In the genomic region with DNA sequence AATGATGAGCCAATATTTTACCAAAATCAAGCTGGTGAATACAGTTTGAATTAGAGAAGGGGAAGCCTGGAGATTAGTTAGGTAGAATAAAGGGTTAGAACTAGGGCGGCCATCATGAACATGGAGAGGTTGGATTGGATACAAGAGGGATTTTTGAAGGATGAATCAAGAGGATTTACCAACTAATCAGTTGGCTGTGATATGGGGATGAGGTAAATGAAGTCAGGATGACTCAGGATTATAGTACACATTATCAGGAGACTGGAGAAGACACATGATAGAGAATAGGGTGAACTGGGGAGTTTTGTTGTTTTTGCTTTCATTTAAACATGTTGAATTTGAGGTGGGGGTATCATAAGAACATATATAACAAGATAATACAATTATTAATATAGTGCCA, we compare ENCODE assay signal across 32 cellular contexts.
A peak's percentile ranks its signal among the peaks of the same experiment; 100 is the strongest.
DNase-seq lines count a peak whose midpoint lies in the region; ATAC-seq, FAIRE-seq and TF ChIP-seq lines count a peak whose summit lies in the region.
"Had no signal": no experiment of that assay in that cellular context is flagged by ENCODE, and none has a peak within 500 bp of the region (broad histone marks: within the 10 kb centered on the region; RNA-seq: fewer than 3 reads in every experiment).

No MANE protein-coding gene starts in this region.

- no peaks in the 10 kb centered on the region for H3K27me3 ChIP-seq in bronchial epithelial cell (ENCODE audit: control insufficient read depth, insufficient read depth, low read length)
- H3K27me3 ChIP-seq in keratinocyte (ENCODE audit: control insufficient read depth, extremely low read depth, insufficient read depth, low read length), result no peaks in the 10 kb centered on the region
- H3K27me3 ChIP-seq in GM23338 (ENCODE audit: insufficient read depth), result no peaks in the 10 kb centered on the region
- H3K27me3 ChIP-seq: ascending aorta, pancreas had no signal

- no peaks in the 10 kb centered on the region for H3K79me2 ChIP-seq in keratinocyte (ENCODE audit: control insufficient read depth, insufficient read depth, low read length)
- no peaks in the 10 kb centered on the region for H3K79me2 ChIP-seq in GM23338 (replicated peaks; ENCODE audit: insufficient read depth)

- dilution Hi-C loops in keratinocyte (cut with MboI; ENCODE audit: extremely low pct_ligation_motif_present, low sequenced_read_pairs), result no loop called here

- H3K27ac ChIP-seq in keratinocyte (ENCODE audit: control insufficient read depth, insufficient read depth, low read length), result no peak overlapping the region
- H3K27ac ChIP-seq in GM23338 (ENCODE audit: low read depth), result no peak overlapping the region
- H3K27ac ChIP-seq: ascending aorta, pancreas had no signal

- H3K4me1 Mint-ChIP-seq in GM23338, result no peaks in the 10 kb centered on the region
- H3K4me1 Mint-ChIP-seq: activated naive CD4-positive, alpha-beta T cell treated with anti-CD3 and anti-CD28 coated beads, Interleukin-2, amount 50 U/mL, for 24 hours; central memory CD8-positive, alpha-beta T cell; IgD-negative memory B cell; memory B cell had no signal

- H2AFZ ChIP-seq in keratinocyte (ENCODE audit: control insufficient read depth, low read length), result peak overlapping the region; percentile 58
- H2AFZ ChIP-seq in GM23338, result no peak overlapping the region

- peaks cover 19% of the 10 kb centered on the region for H3K4me1 ChIP-seq in keratinocyte (ENCODE audit: control insufficient read depth, extremely low read depth, insufficient read depth, low read length)
- H3K4me1 ChIP-seq in GM23338 (ENCODE audit: insufficient read depth), result no peaks in the 10 kb centered on the region
- H3K4me1 ChIP-seq: ascending aorta, pancreas had no signal

- no peaks in the 10 kb centered on the region for H3F3A ChIP-seq in GM23338 (replicated peaks; ENCODE audit: low read depth)

- TF ChIP-seq CTCF in bronchial epithelial cell (IDR thresholded peaks at IDR 0.05; ENCODE audit: insufficient read depth, low read length, severe bottlenecking) (no peak), keratinocyte (optimal IDR thresholded peaks at IDR 0.05 in 1 of 3, IDR thresholded peaks at IDR 0.05 in 1 of 3, conservative IDR thresholded peaks at IDR 0.05 in 1 of 3; ENCODE audit: extremely low read depth in 1 of 3, insufficient read depth in 2 of 3, low read length in 3 of 3) (no peak), GM23338 (conservative IDR thresholded peaks at IDR 0.05; ENCODE audit: low read depth in 2 of 2) (no peak)

- no peaks in the 10 kb centered on the region for H3K9me1 ChIP-seq in keratinocyte (ENCODE audit: control insufficient read depth, extremely low read depth, insufficient read depth, low read length)

- no peaks in the 10 kb centered on the region for H3K27me3 Mint-ChIP-seq in GM23338 (ENCODE audit: insufficient read depth, low read depth, poor library complexity)
- H3K27me3 Mint-ChIP-seq: activated CD8-positive, alpha-beta T cell treated with anti-CD3 and anti-CD28 coated beads for 36 hours; activated naive CD4-positive, alpha-beta T cell treated with anti-CD3 and anti-CD28 coated beads, Interleukin-2, amount 50 U/mL, for 24 hours; central memory CD8-positive, alpha-beta T cell; IgD-negative memory B cell; memory B cell; type B pancreatic cell had no signal

- no peaks in the 10 kb centered on the region for H3K36me3 ChIP-seq in bronchial epithelial cell (ENCODE audit: control insufficient read depth, insufficient read depth, low read length)
- H3K36me3 ChIP-seq in keratinocyte (ENCODE audit: control insufficient read depth in 2 of 2, extremely low read depth in 1 of 2, insufficient read depth in 2 of 2, low read length in 2 of 2), result no peaks in the 10 kb centered on the region
- H3K36me3 ChIP-seq in GM23338 (ENCODE audit: insufficient read depth), result no peaks in the 10 kb centered on the region
- H3K36me3 ChIP-seq: ascending aorta, pancreas had no signal

- no peaks in the 10 kb centered on the region for H3K9me3 Mint-ChIP-seq in GM23338
- H3K9me3 Mint-ChIP-seq: activated naive CD4-positive, alpha-beta T cell treated with anti-CD3 and anti-CD28 coated beads, Interleukin-2, amount 50 U/mL, for 24 hours; activated T-helper 2 cell treated with anti-CD3 and anti-CD28 coated beads, Interferon-gamma antibody, Interleukin-2, Interleukin-4, amounts not matched to agents 10 μg/mL and 5 μg/mL and 100 μg/mL, durations not matched to agents 14 hours and 24 hours and 36 hours; central memory CD8-positive, alpha-beta T cell; IgD-negative memory B cell; memory B cell; type B pancreatic cell had no signal

- H3K9ac ChIP-seq in keratinocyte (ENCODE audit: control insufficient read depth, extremely low read depth, insufficient read depth, low read length), result no peak overlapping the region

- DNase-seq in EH (ENCODE audit: low read depth) (peak; percentile 4), M059J (ENCODE audit: low read depth) (peak; percentile 25), bronchial epithelial cell (ENCODE audit: low read depth) (peak; percentile 80), keratinocyte (ENCODE audit: low read depth, low spot score) (no peak), NCI-H2196 treated with DMSO at 0.1 percent for 48 hours (lab: John Stamatoyannopoulos, UW; ENCODE audit: unreplicated experiment) (no peak), kidney glomerular epithelial cell (lab: John Stamatoyannopoulos, UW) (no peak), hepatic stellate cell (ENCODE audit: low spot score) (no peak), GM23338 (ENCODE audit: low spot score) (no peak)
- DNase-seq: activated CD4-positive, alpha-beta T cell treated with anti-CD3 and anti-CD28 coated beads for 1 hour; activated CD8-positive, alpha-beta T cell treated with anti-CD3 and anti-CD28 coated beads for 36 hours; Calu3; dermis blood vessel endothelial cell; DND-41; GOT3; head of caudate nucleus; NCI-H1105; NCI-H2029; NCI-H2227 treated with DMSO at 0.1 percent for 48 hours; NCI-H82; pancreas; stimulated activated CD4-positive, alpha-beta T cell treated with anti-CD3 and anti-CD28 coated beads, Interleukin-2, amount 100 ng/mL, for 24 hours; T-helper 2 cell had no signal

- no peak overlapping the region for H3K27ac Mint-ChIP-seq in GM23338
- H3K27ac Mint-ChIP-seq: activated CD8-positive, alpha-beta T cell treated with anti-CD3 and anti-CD28 coated beads for 36 hours; activated naive CD4-positive, alpha-beta T cell treated with anti-CD3 and anti-CD28 coated beads, Interleukin-2, amount 50 U/mL, for 24 hours; activated T-helper 2 cell treated with anti-CD3 and anti-CD28 coated beads, Interferon-gamma antibody, Interleukin-2, Interleukin-4, amounts not matched to agents 10 μg/mL and 5 μg/mL and 100 μg/mL, durations not matched to agents 14 hours and 24 hours and 36 hours; IgD-negative memory B cell; memory B cell; type B pancreatic cell had no signal

- no peaks in the 10 kb centered on the region for H3K9me2 ChIP-seq in GM23338 (ENCODE audit: insufficient read depth)

- peaks cover 10% of the 10 kb centered on the region; the same call in 2 of the 3 replicates for H3K36me3 Mint-ChIP-seq in GM23338 (ENCODE audit: low read depth)
- H3K36me3 Mint-ChIP-seq: type B pancreatic cell had no signal

- H3K4me2 ChIP-seq in keratinocyte (ENCODE audit: control insufficient read depth, extremely low read depth, insufficient read depth, low read depth, low read length), result no peak overlapping the region
- H3K4me2 ChIP-seq in GM23338, result no peak overlapping the region
- H3K4me2 ChIP-seq: smooth muscle cell had no signal

- FAIRE-seq in bronchial epithelial cell (lab: Jason Lieb, UNC) (no peak), keratinocyte (lab: Jason Lieb, UNC) (no peak)
- FAIRE-seq: GM12891, pancreas had no signal

- no peak for ATAC-seq in GM23338
- ATAC-seq: activated CD8-positive, alpha-beta T cell treated with anti-CD3 and anti-CD28 coated beads for 36 hours; pancreas; SK-N-SH treated with all-trans-retinoic acid at 6 μM for 48 hours had no signal

- H3K9me3 ChIP-seq in keratinocyte (ENCODE audit: control insufficient read depth, low read depth, low read length), result no peaks in the 10 kb centered on the region
- H3K9me3 ChIP-seq: ascending aorta, pancreas had no signal

- H4K20me1 ChIP-seq in keratinocyte (ENCODE audit: control insufficient read depth, extremely low read depth, insufficient read depth, low read length) (no peaks in the 10 kb centered on the region), GM23338 (replicated peaks; ENCODE audit: insufficient read depth) (no peaks in the 10 kb centered on the region)

- H3K4me3 ChIP-seq in bronchial epithelial cell (ENCODE audit: low read depth, low read length) (no peak overlapping the region), keratinocyte (ENCODE audit: control insufficient read depth in 2 of 3, extremely low read depth in 1 of 3, insufficient read depth in 2 of 3, low read depth in 1 of 3, low read length in 3 of 3) (no peak overlapping the region), GM23338 (no peak overlapping the region)
- H3K4me3 ChIP-seq: ascending aorta, pancreas, smooth muscle cell had no signal

- H3K4me3 Mint-ChIP-seq in GM23338, result no peak overlapping the region
- H3K4me3 Mint-ChIP-seq: activated CD8-positive, alpha-beta T cell treated with anti-CD3 and anti-CD28 coated beads for 36 hours; activated naive CD4-positive, alpha-beta T cell treated with anti-CD3 and anti-CD28 coated beads, Interleukin-2, amount 50 U/mL, for 24 hours; central memory CD8-positive, alpha-beta T cell; IgD-negative memory B cell; memory B cell; type B pancreatic cell had no signal

TF ChIP-seq in GM23338, 12 proteins besides CTCF, POLR2A, EP300 and RAD21 (continues in another document):
- TF ChIP-seq STAT1 (IDR thresholded peaks at IDR 0.05; ENCODE audit: unreplicated experiment) (no peak), NANOG (IDR thresholded peaks at IDR 0.05; ENCODE audit: borderline replicate concordance) (no peak), CREB1 (CRISPR knock-in tag; IDR thresholded peaks at IDR 0.05; ENCODE audit: low read depth) (no peak)

Comparison
In these comparisons a context has a peak if more than half of its experiments do, and no peak if none do; other contexts are left out.
1. DNase-seq: peak in EH (single experiment), M059J (single experiment) and bronchial epithelial cell (single experiment); none in keratinocyte (single experiment), NCI-H2196 treated with DMSO at 0.1 percent for 48 hours (single experiment), kidney glomerular epithelial cell (single experiment), hepatic stellate cell (single experiment) and GM23338 (single experiment).